7 cellular contexts compared by ENCODE assay signal in the genomic region with DNA sequence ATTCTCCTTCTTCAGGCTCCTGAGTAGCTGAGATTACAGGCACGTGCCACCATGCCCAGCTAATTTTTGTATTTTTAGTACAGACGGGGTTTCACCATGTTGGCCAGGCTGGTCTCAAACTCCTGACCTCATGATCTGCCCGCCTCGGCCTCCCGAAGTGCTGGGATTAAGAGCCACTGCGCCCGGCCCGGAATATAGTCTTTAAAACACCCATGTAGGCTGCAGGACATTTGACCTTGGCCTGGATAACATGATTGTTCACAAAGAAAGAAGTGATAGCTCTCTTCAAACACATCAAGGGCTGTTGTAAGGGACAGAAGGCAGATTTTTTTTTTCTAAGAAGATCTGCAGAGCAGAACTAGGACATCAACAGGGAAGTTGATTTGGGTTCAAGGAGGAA. TPM values are rescaled to one million over a fixed set of nuclear protein-coding genes. Genes with fewer than 3 reads are reported as not detected.
DNase-seq lines count a peak whose midpoint lies in the region; ATAC-seq, FAIRE-seq and TF ChIP-seq lines count a peak whose summit lies in the region.
"Not testable (repeated sequence)": the region's sequence is repeated elsewhere in the genome, so short reads cannot be mapped to it uniquely, and the experiment has no call there.

No MANE protein-coding gene starts in this region.

- not testable (repeated sequence) for H3K9me3 ChIP-seq in esophagus muscularis mucosa; kidney (ENCODE audit: control insufficient read depth in 1 of 2, low read length in 2 of 2)

- not testable (repeated sequence) for H3K36me3 Mint-ChIP-seq in activated CD4-positive, alpha-beta memory T cell treated with anti-CD3 and anti-CD28 coated beads, Interleukin-2, amount 10 ng/mL, durations not matched to agents 7 days and 5 days (ENCODE audit: low read depth); activated CD8-positive, alpha-beta T cell treated with anti-CD3 and anti-CD28 coated beads, Interleukin-2, amount 10 ng/mL, durations not matched to agents 7 days and 5 days (ENCODE audit: low read depth); activated T-helper 2 cell treated with anti-CD3 and anti-CD28 coated beads, Interferon-gamma antibody, Interleukin-2, Interleukin-4, amounts not matched to agents 10 μg/mL and 5 μg/mL and 100 μg/mL, durations not matched to agents 14 hours and 24 hours and 36 hours (ENCODE audit: low read depth); type B pancreatic cell

- not testable (repeated sequence) for H3K9me3 Mint-ChIP-seq in activated CD4-positive, alpha-beta memory T cell treated with anti-CD3 and anti-CD28 coated beads, Interleukin-2, amount 10 ng/mL, durations not matched to agents 7 days and 5 days; activated CD8-positive, alpha-beta T cell treated with anti-CD3 and anti-CD28 coated beads, Interleukin-2, amount 10 ng/mL, durations not matched to agents 7 days and 5 days (ENCODE audit: insufficient read depth); activated T-helper 2 cell treated with anti-CD3 and anti-CD28 coated beads, Interferon-gamma antibody, Interleukin-2, Interleukin-4, amounts not matched to agents 10 μg/mL and 5 μg/mL and 100 μg/mL, durations not matched to agents 14 hours and 24 hours and 36 hours; type B pancreatic cell

- intact Hi-C loops in activated T-helper 2 cell treated with anti-CD3 and anti-CD28 coated beads, Interferon-gamma antibody, Interleukin-2, Interleukin-4, amounts not matched to agents 10 μg/mL and 5 μg/mL and 100 μg/mL, durations not matched to agents 14 hours and 24 hours and 36 hours (cut with micrococcal nuclease); esophagus muscularis mucosa (cut with DNase I); kidney (cut with DNase I): not testable (repeated sequence)

- not testable (repeated sequence) for H3K4me1 ChIP-seq in esophagus muscularis mucosa; kidney (ENCODE audit: control insufficient read depth in 1 of 2, insufficient read depth in 1 of 2, low read depth in 1 of 2, low read length in 2 of 2)

- TF ChIP-seq CTCF in RWPE1 (conservative IDR thresholded peaks at IDR 0.05; ENCODE audit: low read depth); esophagus muscularis mucosa (IDR thresholded peaks at IDR 0.05); kidney (IDR thresholded peaks at IDR 0.05; ENCODE audit: borderline replicate concordance, extremely low read depth, insufficient read depth); type B pancreatic cell (conservative IDR thresholded peaks at IDR 0.05): not testable (repeated sequence)

- not testable (repeated sequence) for H3K27me3 Mint-ChIP-seq in activated CD4-positive, alpha-beta memory T cell treated with anti-CD3 and anti-CD28 coated beads, Interleukin-2, amount 10 ng/mL, durations not matched to agents 7 days and 5 days; activated CD8-positive, alpha-beta T cell treated with anti-CD3 and anti-CD28 coated beads, Interleukin-2, amount 10 ng/mL, durations not matched to agents 7 days and 5 days (ENCODE audit: low read depth); activated T-helper 2 cell treated with anti-CD3 and anti-CD28 coated beads, Interferon-gamma antibody, Interleukin-2, Interleukin-4, amounts not matched to agents 10 μg/mL and 5 μg/mL and 100 μg/mL, durations not matched to agents 14 hours and 24 hours and 36 hours (ENCODE audit: low read depth); type B pancreatic cell

- TF ChIP-seq EP300 in esophagus muscularis mucosa (IDR thresholded peaks at IDR 0.05), result not testable (repeated sequence)

- POLR2A ChIA-PET in RWPE1 (lab: Yijun Ruan, JAX; ENCODE audit: low non-redundant PET), result not testable (repeated sequence)
- POLR2A ChIA-PET in activated CD4-positive, alpha-beta memory T cell treated with anti-CD3 and anti-CD28 coated beads, Interleukin-2, amount 10 ng/mL, durations not matched to agents 7 days and 5 days (lab: Charles Lee), result interaction anchor here (1.3 kb wide), 1 partner anchor 11 kb away, joined by 4 read pairs; no protein-coding TSS in a partner anchor
- POLR2A ChIA-PET in activated CD8-positive, alpha-beta T cell treated with anti-CD3 and anti-CD28 coated beads, Interleukin-2, amount 10 ng/mL, durations not matched to agents 7 days and 5 days (lab: Charles Lee), result interaction anchor here (0.6 kb wide), 1 partner anchor 187 kb away, joined by 3 read pairs; no protein-coding TSS in a partner anchor

- CTCF ChIA-PET in RWPE1 (lab: Yijun Ruan, JAX), result interaction anchor here (0.6 to 1.3 kb wide), 3 partner anchors 12 to 340 kb away, joined by 3 to 14 read pairs (median 6); no protein-coding TSS in a partner anchor
- CTCF ChIA-PET in activated CD4-positive, alpha-beta memory T cell treated with anti-CD3 and anti-CD28 coated beads, Interleukin-2, amount 10 ng/mL, durations not matched to agents 7 days and 5 days (lab: Charles Lee), result interaction anchor here (0.8 to 4.8 kb wide), 12 partner anchors 9 to 550 kb away, joined by 3 to 59 read pairs (median 4); partner anchors contain the start of genes CAGE1, RIOK1 and SNRNP48
- CTCF ChIA-PET in activated CD8-positive, alpha-beta T cell treated with anti-CD3 and anti-CD28 coated beads, Interleukin-2, amount 10 ng/mL, durations not matched to agents 7 days and 5 days (lab: Charles Lee), result interaction anchor here (1.0 to 5.1 kb wide), 7 partner anchors 9 to 339 kb away, joined by 3 to 67 read pairs (median 5); partner anchors contain the start of genes CAGE1 and RIOK1

- TF ChIP-seq POLR2A in esophagus muscularis mucosa (IDR thresholded peaks at IDR 0.05; ENCODE audit: low read depth), result not testable (repeated sequence)

- H3K4me3 Mint-ChIP-seq in activated CD4-positive, alpha-beta memory T cell treated with anti-CD3 and anti-CD28 coated beads, Interleukin-2, amount 10 ng/mL, durations not matched to agents 7 days and 5 days; activated CD8-positive, alpha-beta T cell treated with anti-CD3 and anti-CD28 coated beads, Interleukin-2, amount 10 ng/mL, durations not matched to agents 7 days and 5 days; activated T-helper 2 cell treated with anti-CD3 and anti-CD28 coated beads, Interferon-gamma antibody, Interleukin-2, Interleukin-4, amounts not matched to agents 10 μg/mL and 5 μg/mL and 100 μg/mL, durations not matched to agents 14 hours and 24 hours and 36 hours (ENCODE audit: low read depth); type B pancreatic cell: not testable (repeated sequence)

- peak overlapping the region; percentile 36; the same call in 1 of the 2 replicates for H3K27ac ChIP-seq in RWPE1
- H3K27ac ChIP-seq in esophagus muscularis mucosa (replicated peaks in 1 of 4); kidney (ENCODE audit: low read depth in 2 of 2, low read length in 2 of 2): not testable (repeated sequence)

- not testable (repeated sequence) for H3K27ac Mint-ChIP-seq in activated CD4-positive, alpha-beta memory T cell treated with anti-CD3 and anti-CD28 coated beads, Interleukin-2, amount 10 ng/mL, durations not matched to agents 7 days and 5 days; activated CD8-positive, alpha-beta T cell treated with anti-CD3 and anti-CD28 coated beads, Interleukin-2, amount 10 ng/mL, durations not matched to agents 7 days and 5 days; activated T-helper 2 cell treated with anti-CD3 and anti-CD28 coated beads, Interferon-gamma antibody, Interleukin-2, Interleukin-4, amounts not matched to agents 10 μg/mL and 5 μg/mL and 100 μg/mL, durations not matched to agents 14 hours and 24 hours and 36 hours
- H3K27ac Mint-ChIP-seq in type B pancreatic cell, result peak overlapping the region; percentile 6

- not testable (repeated sequence) for H3K4me1 Mint-ChIP-seq in activated CD4-positive, alpha-beta memory T cell treated with anti-CD3 and anti-CD28 coated beads, Interleukin-2, amount 10 ng/mL, durations not matched to agents 7 days and 5 days; activated CD8-positive, alpha-beta T cell treated with anti-CD3 and anti-CD28 coated beads, Interleukin-2, amount 10 ng/mL, durations not matched to agents 7 days and 5 days (ENCODE audit: low read depth); activated T-helper 2 cell treated with anti-CD3 and anti-CD28 coated beads, Interferon-gamma antibody, Interleukin-2, Interleukin-4, amounts not matched to agents 10 μg/mL and 5 μg/mL and 100 μg/mL, durations not matched to agents 14 hours and 24 hours and 36 hours (ENCODE audit: low read depth)
- H3K4me1 Mint-ChIP-seq in type B pancreatic cell (ENCODE audit: unreplicated experiment), result peaks cover 12% of the 10 kb centered on the region

- not testable (repeated sequence) for H3K36me3 ChIP-seq in esophagus muscularis mucosa; kidney (ENCODE audit: control insufficient read depth in 1 of 2, insufficient read depth in 2 of 2, low read length in 2 of 2)

- DNase-seq in RWPE1 (ENCODE audit: low spot score); type B pancreatic cell (ENCODE audit: extremely low spot score, unreplicated experiment): not testable (repeated sequence)
- DNase-seq in activated CD4-positive, alpha-beta memory T cell treated with anti-CD3 and anti-CD28 coated beads, Interleukin-2, amount 10 ng/mL, durations not matched to agents 7 days and 5 days, result peak; percentile 11
- DNase-seq in activated CD8-positive, alpha-beta T cell treated with anti-CD3 and anti-CD28 coated beads, Interleukin-2, amount 10 ng/mL, durations not matched to agents 7 days and 5 days, result peak; percentile 3
- peak; percentile 2 for DNase-seq in activated T-helper 2 cell treated with anti-CD3 and anti-CD28 coated beads, Interferon-gamma antibody, Interleukin-2, Interleukin-4, amounts not matched to agents 10 μg/mL and 5 μg/mL and 100 μg/mL, durations not matched to agents 14 hours and 24 hours and 36 hours (ENCODE audit: low spot score)
- peak; percentile 60 for DNase-seq in esophagus muscularis mucosa (ENCODE audit: extremely low spot score)
- peak; percentile 15 for DNase-seq in kidney

- H3K4me3 ChIP-seq in esophagus muscularis mucosa; kidney (ENCODE audit: low read length in 2 of 2): not testable (repeated sequence)

- not testable (repeated sequence) for FAIRE-seq in kidney (lab: Jason Lieb, UNC)

- ATAC-seq in activated CD8-positive, alpha-beta T cell treated with anti-CD3 and anti-CD28 coated beads, Interleukin-2, amount 10 ng/mL, durations not matched to agents 7 days and 5 days, result not testable (repeated sequence)

- not testable (repeated sequence) for H3K27me3 ChIP-seq in esophagus muscularis mucosa

- not testable (repeated sequence) for H3K9ac ChIP-seq in kidney (ENCODE audit: low read length in 2 of 2)

- 96% methylated on average over 7 of the region's 8 CpGs for WGBS in esophagus muscularis mucosa

RNA-seq across cellular contexts. Expression of gene SSR1, which starts 38.5 kb away (rescaled TPM):
- 100 to 1,000 TPM; 182 to 188 TPM for total RNA-seq in activated CD4-positive, alpha-beta memory T cell treated with anti-CD3 and anti-CD28 coated beads, Interleukin-2, amount 10 ng/mL, durations not matched to agents 7 days and 5 days
- total RNA-seq in activated CD8-positive, alpha-beta T cell treated with anti-CD3 and anti-CD28 coated beads, Interleukin-2, amount 10 ng/mL, durations not matched to agents 7 days and 5 days, result 100 to 1,000 TPM; 122 to 130 TPM
- 196 and 203 TPM in 2 replicates for total RNA-seq in activated T-helper 2 cell treated with anti-CD3 and anti-CD28 coated beads, Interferon-gamma antibody, Interleukin-2, Interleukin-4, amounts not matched to agents 10 μg/mL and 5 μg/mL and 100 μg/mL, durations not matched to agents 14 hours and 24 hours and 36 hours
- total RNA-seq in esophagus muscularis mucosa (10 to 100 TPM; 29.5 to 41.3 (median 34.2) TPM), kidney (163 TPM), type B pancreatic cell (ENCODE audit: low replicate concordance) (116 and 124 TPM in 2 replicates)
- 40.4 TPM for polyA plus RNA-seq in kidney (ENCODE audit: insufficient read depth, low read depth, low replicate concordance)
